In genomic region chr4:71783972-71784371, GRCh38 we compare ENCODE assay signal across 19 cellular contexts. TPM values are rescaled to one million over a fixed set of nuclear protein-coding genes. Genes with fewer than 3 reads are reported as not detected.
DNase-seq lines count a peak whose midpoint lies in the region; ATAC-seq and TF ChIP-seq lines count a peak whose summit lies in the region.
"Had no signal": no experiment of that assay in that cellular context is flagged by ENCODE, and none has a peak within 500 bp of the region (broad histone marks: within the 10 kb centered on the region; RNA-seq: fewer than 3 reads in every experiment).

A gene with protein sequence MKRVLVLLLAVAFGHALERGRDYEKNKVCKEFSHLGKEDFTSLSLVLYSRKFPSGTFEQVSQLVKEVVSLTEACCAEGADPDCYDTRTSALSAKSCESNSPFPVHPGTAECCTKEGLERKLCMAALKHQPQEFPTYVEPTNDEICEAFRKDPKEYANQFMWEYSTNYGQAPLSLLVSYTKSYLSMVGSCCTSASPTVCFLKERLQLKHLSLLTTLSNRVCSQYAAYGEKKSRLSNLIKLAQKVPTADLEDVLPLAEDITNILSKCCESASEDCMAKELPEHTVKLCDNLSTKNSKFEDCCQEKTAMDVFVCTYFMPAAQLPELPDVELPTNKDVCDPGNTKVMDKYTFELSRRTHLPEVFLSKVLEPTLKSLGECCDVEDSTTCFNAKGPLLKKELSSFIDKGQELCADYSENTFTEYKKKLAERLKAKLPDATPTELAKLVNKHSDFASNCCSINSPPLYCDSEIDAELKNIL (minus strand): TSS chr4:71784079. CDS start chr4:71784018, 61 bp downstream.

- H3K4me3 ChIP-seq in PC-3 (ENCODE audit: low read length): no peak within 1 kb of the TSS
- H3K4me3 ChIP-seq: SJSA1 had no signal

- peaks cover 21% of the 10 kb centered on the region for H3K27me3 ChIP-seq in PC-3 (ENCODE audit: low read length)
- H3K27me3 ChIP-seq: SJSA1 had no signal

- H3K27ac ChIP-seq in C4-2B (no peak within 1 kb of the TSS), PC-3 (ENCODE audit: low read length) (no peak within 1 kb of the TSS), substantia nigra (ENCODE audit: low read depth, low read length, poor library complexity, severe bottlenecking) (no peak within 1 kb of the TSS)
- H3K27ac ChIP-seq: RWPE1, SJSA1 had no signal

- peak; percentile 22; the same call in 1 of the 2 replicates for TF ChIP-seq CTCF in C4-2B (conservative IDR thresholded peaks at IDR 0.05)
- 0 out of 2 replicates have a peak, but pooled peaks have one; percentile 9 for TF ChIP-seq CTCF in PC-3 (conservative IDR thresholded peaks at IDR 0.05; ENCODE audit: low read depth, low read length)
- TF ChIP-seq CTCF in glutamatergic neuron (IDR thresholded peaks at IDR 0.05; ENCODE audit: partially characterized antibody, unreplicated experiment): peak; percentile 30
- peak; percentile 43 for TF ChIP-seq CTCF in neural crest cell (conservative IDR thresholded peaks at IDR 0.05)

- no peaks in the 10 kb centered on the region for H3K4me1 ChIP-seq in PC-3 (ENCODE audit: insufficient read depth, low read length)
- H3K4me1 ChIP-seq: SJSA1 had no signal

- no TSS peak for BruUV-seq in PC-3 (replicated peaks; lab: Mats Ljungman, UMichigan)

- no peaks in the 10 kb centered on the region for H3K4me1 Mint-ChIP-seq in glutamatergic neuron (ENCODE audit: low read depth, unreplicated experiment)
- H3K4me1 Mint-ChIP-seq in neural crest cell: peaks cover 4% of the 10 kb centered on the region

- H3F3A ChIP-seq in PC-3 (ENCODE audit: low read length, unreplicated experiment): no peaks in the 10 kb centered on the region

- H3K4me2 ChIP-seq in PC-3 (ENCODE audit: low read length): no peak within 1 kb of the TSS

- H3K4me3 Mint-ChIP-seq in glutamatergic neuron (ENCODE audit: unreplicated experiment) (no peak within 1 kb of the TSS), neural crest cell (no peak within 1 kb of the TSS)
- H3K4me3 Mint-ChIP-seq: CD14-positive monocyte had no signal

- no peaks in the 10 kb centered on the region for H3K27me3 Mint-ChIP-seq in glutamatergic neuron (ENCODE audit: unreplicated experiment)
- peaks cover 7% of the 10 kb centered on the region for H3K27me3 Mint-ChIP-seq in neural crest cell (ENCODE audit: low read depth)

- H3K27ac Mint-ChIP-seq in glutamatergic neuron (ENCODE audit: unreplicated experiment) (no peak within 1 kb of the TSS), neural crest cell (ENCODE audit: unreplicated experiment) (no peak within 1 kb of the TSS)
- H3K27ac Mint-ChIP-seq: CD14-positive monocyte had no signal

- CTCF ChIA-PET in PC-3 (lab: Charles Lee): no interaction called here

- H2AFZ ChIP-seq in PC-3 (ENCODE audit: low read length): no peak within 1 kb of the TSS

- DNase-seq in PC-3 (no peak), glutamatergic neuron (no peak), neural crest cell (ENCODE audit: low read depth, low spot score) (no peak), NCI-H1694 treated with DMSO at 0.1 percent for 48 hours (lab: John Stamatoyannopoulos, UW) (no peak), substantia nigra (lab: John Stamatoyannopoulos, UW) (no peak), hypothalamus (lab: John Stamatoyannopoulos, UW) (no peak)
- DNase-seq: HCEC 1CT, KG1, NCI-H1436, NCI-H2029 treated with DMSO at 0.1 percent for 48 hours, NCI-H2171 treated with DMSO at 0.1 percent for 48 hours, NCI-H748 treated with DMSO at 0.1 percent for 48 hours had no signal

- H4K20me1 ChIP-seq in PC-3 (ENCODE audit: low read length): no peaks in the 10 kb centered on the region

- ATAC-seq in PC-3: no peak
- no peak for ATAC-seq in HG03439 (IDR thresholded peaks at IDR 0.05; ENCODE audit: unreplicated experiment)

- intact Hi-C loops in PC-3 (cut with micrococcal nuclease): no loop called here

- no peaks in the 10 kb centered on the region for H3K9me3 ChIP-seq in PC-3 (ENCODE audit: low read length)
- H3K9me3 ChIP-seq: SJSA1 had no signal

- H3K9ac ChIP-seq in PC-3 (ENCODE audit: low read length): no peak within 1 kb of the TSS

- H3K79me2 ChIP-seq in PC-3 (ENCODE audit: low read length): no peaks in the 10 kb centered on the region

- H3K36me3 Mint-ChIP-seq in glutamatergic neuron (ENCODE audit: unreplicated experiment) (no peaks in the 10 kb centered on the region), neural crest cell (ENCODE audit: low read depth) (no peaks in the 10 kb centered on the region)
- H3K36me3 Mint-ChIP-seq: CD14-positive monocyte had no signal

- POLR2A ChIA-PET in PC-3 (lab: Charles Lee; ENCODE audit: unreplicated experiment): no interaction called here

- H3K9me3 Mint-ChIP-seq in glutamatergic neuron (ENCODE audit: unreplicated experiment): no peaks in the 10 kb centered on the region
- no peaks in the 10 kb centered on the region for H3K9me3 Mint-ChIP-seq in neural crest cell

- H3K9me2 ChIP-seq in PC-3 (replicated peaks; ENCODE audit: low read length): no peaks in the 10 kb centered on the region

- no peaks in the 10 kb centered on the region for H3K36me3 ChIP-seq in PC-3 (ENCODE audit: low read depth, low read length)
- H3K36me3 ChIP-seq: SJSA1 had no signal

RNA-seq across cellular contexts. Expression of the gene that starts here (rescaled TPM):
- total RNA-seq in PC-3 (2014; rRNA removed): not detected in 2 replicates
- total RNA-seq in glutamatergic neuron (ENCODE audit: unreplicated experiment): not detected
- not detected in 2 replicates for total RNA-seq in neural crest cell
- total RNA-seq: A673, NCI-H460, SJSA1 had no signal
